ENCODE assay signal across 8 cellular contexts in genomic region chr16:67514382-67514828, GRCh38. TPM values are rescaled to one million over a fixed set of nuclear protein-coding genes. Genes with fewer than 3 reads are reported as not detected.
A peak's percentile ranks its signal among the peaks of the same experiment; 100 is the strongest.
DNase-seq lines count a peak whose midpoint lies in the region; ATAC-seq and TF ChIP-seq lines count a peak whose summit lies in the region.

No MANE protein-coding gene starts in this region.

- no peaks in the 10 kb centered on the region for H3K9me3 ChIP-seq in left lung

- H3K4me1 Mint-ChIP-seq in WTC11 = no peaks in the 10 kb centered on the region

- no peak overlapping the region for H3K4me3 Mint-ChIP-seq in WTC11

- H3K4me1 ChIP-seq in left lung = peaks cover 0 to 24% of the 10 kb centered on the region in 2 donors

- no peaks in the 10 kb centered on the region for H3K36me3 Mint-ChIP-seq in WTC11

- intact Hi-C loops in left lung (cut with DNase I) = no loop called here

- no peak overlapping the region for H3K27ac ChIP-seq in left lung

- H3K27ac Mint-ChIP-seq in WTC11 = no peak overlapping the region

- no peaks in the 10 kb centered on the region for H3K9me3 Mint-ChIP-seq in WTC11

- CTCF ChIA-PET in WTC11 (lab: Charles Lee) = interaction anchor here (0.6 to 5.8 kb wide), 35 partner anchors 9 to 418 kb away, joined by 3 to 70 read pairs (median 6); partner anchors contain the start of genes ACD, AGRP, ATP6V0D1 and C16orf86

- peaks cover 34% of the 10 kb centered on the region for H3K27me3 Mint-ChIP-seq in WTC11 (ENCODE audit: low read depth)

- no peaks in the 10 kb centered on the region for H3K27me3 ChIP-seq in left lung

- DNase-seq in GM04503 (ENCODE audit: low read depth) (peak; percentile 42), NCI-H2171 (lab: John Stamatoyannopoulos, UW) (peak; percentile 73), WTC11 (ENCODE audit: low spot score) (peak; percentile 71), left lung (peak in 1 of 2 donors; percentile 82), GM19240 (ENCODE audit: insufficient read length, low spot score) (no peak)
- DNase-seq in central memory CD4-positive, alpha-beta T cell = peak; percentile 74
- DNase-seq in stimulated activated CD8-positive, alpha-beta memory T cell treated with anti-CD3 and anti-CD28 coated beads, Interleukin-12 subunit alpha, Interleukin-12 subunit beta, amount 100 ng/mL, for 1 hour (ENCODE audit: low read depth) = peak; percentile 75

- H3K36me3 ChIP-seq in left lung = no peaks in the 10 kb centered on the region

- POLR2A ChIA-PET in WTC11 (lab: Charles Lee) = no interaction called here

- peak; percentile 59 for TF ChIP-seq CTCF in WTC11 (IDR thresholded peaks at IDR 0.05)
- TF ChIP-seq CTCF in left lung (IDR thresholded peaks at IDR 0.05) = peak; percentile 65 to 73

- ATAC-seq in HG02571 (IDR thresholded peaks at IDR 0.05; ENCODE audit: unreplicated experiment) (peak; percentile 41), WTC11 (peak; percentile 64), left lung (peak; percentile 88)

- H3K4me3 ChIP-seq in left lung = no peak overlapping the region

TF ChIP-seq in WTC11, 78 proteins besides CTCF, POLR2A, EP300 and RAD21:
- TF ChIP-seq FOXJ3 (CRISPR knock-in tag; IDR thresholded peaks at IDR 0.05; ENCODE audit: borderline replicate concordance) (no peak), ZNF121 (CRISPR knock-in tag; IDR thresholded peaks at IDR 0.05) (no peak), ZNF219 (CRISPR knock-in tag; IDR thresholded peaks at IDR 0.05; ENCODE audit: borderline replicate concordance) (no peak), ZBTB21 (CRISPR knock-in tag; IDR thresholded peaks at IDR 0.05; ENCODE audit: borderline replicate concordance) (no peak), E2F1 (CRISPR knock-in tag; IDR thresholded peaks at IDR 0.05) (no peak)

RNA-seq across cellular contexts. Expression of gene RIPOR1, which starts 14.2 kb away (rescaled TPM):
- 14.9 to 15.9 TPM (median 15.5 TPM) in 3 replicates for total RNA-seq in WTC11 (2021)
- 100 to 1,000 TPM in 1 of 2 donors, 10 to 100 TPM in 1; 76.4 to 123 TPM for total RNA-seq in left lung

RNA-seq across cellular contexts. Expression of gene AGRP, which starts 31.1 kb away (rescaled TPM):
- total RNA-seq in WTC11 (2021) (not detected in 3 replicates), left lung (1 to 10 TPM; 1.5 to 1.9 TPM)

RNA-seq across cellular contexts. Expression of gene ATP6V0D1, which starts 33.4 kb away (rescaled TPM):
- total RNA-seq in WTC11 (2021) (32.5 to 44.1 TPM (median 33.8 TPM) in 3 replicates), left lung (100 to 1,000 TPM; 142 to 185 TPM)

RNA-seq across cellular contexts. Expression of gene CTCF, which starts 47.9 kb away (rescaled TPM):
- total RNA-seq in WTC11 (2021) (55.4 to 60.6 TPM (median 57.7 TPM) in 3 replicates), left lung (10 to 100 TPM; 27.8 to 35.1 TPM)
